13 cellular contexts compared by ENCODE assay signal in genomic region chr15:63197626-63198025, GRCh38. TPM values are rescaled to one million over a fixed set of nuclear protein-coding genes. Genes with fewer than 3 reads are reported as not detected.
DNase-seq lines count a peak whose midpoint lies in the region; ATAC-seq, FAIRE-seq and TF ChIP-seq lines count a peak whose summit lies in the region.
"Had no signal": no experiment of that assay in that cellular context is flagged by ENCODE, and none has a peak within 500 bp of the region (broad histone marks: within the 10 kb centered on the region; RNA-seq: fewer than 3 reads in every experiment).

No MANE protein-coding gene starts in this region.

- no peak overlapping the region for H3K27ac ChIP-seq in aorta (ENCODE audit: low read depth in 1 of 2, low read length in 2 of 2)
- H3K27ac ChIP-seq: body of pancreas had no signal

- peaks cover 35% of the 10 kb centered on the region for H3K36me3 Mint-ChIP-seq in activated naive CD4-positive, alpha-beta T cell treated with anti-CD3 and anti-CD28 coated beads, Interleukin-2, amount 50 U/mL, for 24 hours
- no peaks in the 10 kb centered on the region; the same call in 1 of the 2 replicates for H3K36me3 Mint-ChIP-seq in WTC11
- peaks cover 0 to 7% (median 3%) of the 10 kb centered on the region in 3 donors for H3K36me3 Mint-ChIP-seq in immature natural killer cell
- H3K36me3 Mint-ChIP-seq in activated T-helper 1 cell treated with anti-CD3 and anti-CD28 coated beads, Interleukin-12 subunit alpha, Interleukin-12 subunit beta, Interleukin-2, Interleukin-4 antibody, amounts not matched to agents 30 ng/mL and 10 ng/mL and 1 ng/mL, durations not matched to agents 14 hours and 24 hours and 36 hours (ENCODE audit: low read depth) = peaks cover 45% of the 10 kb centered on the region

- H3K27me3 Mint-ChIP-seq in activated naive CD4-positive, alpha-beta T cell treated with anti-CD3 and anti-CD28 coated beads, Interleukin-2, amount 50 U/mL, for 24 hours = no peaks in the 10 kb centered on the region
- H3K27me3 Mint-ChIP-seq in WTC11 (ENCODE audit: low read depth) (no peaks in the 10 kb centered on the region), immature natural killer cell (ENCODE audit: low read depth in 3 of 3) (peaks cover 2 to 9% (median 9%) of the 10 kb centered on the region in 3 donors)
- no peaks in the 10 kb centered on the region for H3K27me3 Mint-ChIP-seq in activated T-helper 1 cell treated with anti-CD3 and anti-CD28 coated beads, Interleukin-12 subunit alpha, Interleukin-12 subunit beta, Interleukin-2, Interleukin-4 antibody, amounts not matched to agents 30 ng/mL and 10 ng/mL and 1 ng/mL, durations not matched to agents 14 hours and 24 hours and 36 hours (ENCODE audit: insufficient read depth)

- H3K4me3 Mint-ChIP-seq in activated naive CD4-positive, alpha-beta T cell treated with anti-CD3 and anti-CD28 coated beads, Interleukin-2, amount 50 U/mL, for 24 hours = peak overlapping the region; percentile 76
- H3K4me3 Mint-ChIP-seq in WTC11 (no peak overlapping the region), immature natural killer cell (peak overlapping the region in 2 of 5 donors; percentile 40 to 52)
- H3K4me3 Mint-ChIP-seq in activated T-helper 1 cell treated with anti-CD3 and anti-CD28 coated beads, Interleukin-12 subunit alpha, Interleukin-12 subunit beta, Interleukin-2, Interleukin-4 antibody, amounts not matched to agents 30 ng/mL and 10 ng/mL and 1 ng/mL, durations not matched to agents 14 hours and 24 hours and 36 hours = no peak overlapping the region
- H3K4me3 Mint-ChIP-seq: T-helper 1 cell treated with Interleukin-12 subunit alpha and Interleukin-12 subunit beta and Interleukin-4 antibody, amounts not matched to agents 30 μg/mL and 1 μg/mL, for 36 hours had no signal

- H3K4me1 Mint-ChIP-seq in activated naive CD4-positive, alpha-beta T cell treated with anti-CD3 and anti-CD28 coated beads, Interleukin-2, amount 50 U/mL, for 24 hours = peaks cover 87% of the 10 kb centered on the region
- H3K4me1 Mint-ChIP-seq in WTC11 (peaks cover 62% of the 10 kb centered on the region), immature natural killer cell (peaks cover 97 to 100% of the 10 kb centered on the region in 2 donors)
- H3K4me1 Mint-ChIP-seq in activated T-helper 1 cell treated with anti-CD3 and anti-CD28 coated beads, Interleukin-12 subunit alpha, Interleukin-12 subunit beta, Interleukin-2, Interleukin-4 antibody, amounts not matched to agents 30 ng/mL and 10 ng/mL and 1 ng/mL, durations not matched to agents 14 hours and 24 hours and 36 hours (ENCODE audit: low read depth) = peaks cover 76% of the 10 kb centered on the region

- H3K4me1 ChIP-seq in aorta (ENCODE audit: control insufficient read depth in 1 of 2, insufficient read depth in 2 of 2, low read length in 2 of 2) = no peaks in the 10 kb centered on the region

- no peaks in the 10 kb centered on the region for H3K9me3 Mint-ChIP-seq in activated naive CD4-positive, alpha-beta T cell treated with anti-CD3 and anti-CD28 coated beads, Interleukin-2, amount 50 U/mL, for 24 hours
- H3K9me3 Mint-ChIP-seq in WTC11 = no peaks in the 10 kb centered on the region
- no peaks in the 10 kb centered on the region for H3K9me3 Mint-ChIP-seq in immature natural killer cell
- no peaks in the 10 kb centered on the region for H3K9me3 Mint-ChIP-seq in activated T-helper 1 cell treated with anti-CD3 and anti-CD28 coated beads, Interleukin-12 subunit alpha, Interleukin-12 subunit beta, Interleukin-2, Interleukin-4 antibody, amounts not matched to agents 30 ng/mL and 10 ng/mL and 1 ng/mL, durations not matched to agents 14 hours and 24 hours and 36 hours
- H3K9me3 Mint-ChIP-seq: T-helper 1 cell treated with Interleukin-12 subunit alpha and Interleukin-12 subunit beta and Interleukin-4 antibody, amounts not matched to agents 30 μg/mL and 1 μg/mL, for 36 hours had no signal

- POLR2A ChIA-PET in WTC11 (lab: Charles Lee) = interaction anchor here (0.7 kb wide), 1 partner anchor 135 kb away, joined by 4 read pairs; no protein-coding TSS in a partner anchor

- CTCF ChIA-PET in WTC11 (lab: Charles Lee) = interaction anchor here (0.9 to 1.2 kb wide), 2 partner anchors 13 to 150 kb away, joined by 3 to 5 read pairs; no protein-coding TSS in a partner anchor

- H3K9me3 ChIP-seq in aorta (ENCODE audit: control insufficient read depth, low read length) = no peaks in the 10 kb centered on the region
- H3K9me3 ChIP-seq: body of pancreas had no signal

- no peak for DNase-seq in activated naive CD4-positive, alpha-beta T cell treated with Interleukin-2 at 50 U/mL for 16 hours
- DNase-seq in WTC11 (ENCODE audit: low spot score) = no peak
- no peak for DNase-seq in immature natural killer cell
- no peak for DNase-seq in activated T-helper 1 cell treated with anti-CD3 and anti-CD28 coated beads, Interleukin-12 subunit alpha, Interleukin-12 subunit beta, Interleukin-2, Interleukin-4 antibody, amounts not matched to agents 30 ng/mL and 10 ng/mL and 1 ng/mL, durations not matched to agents 14 hours and 24 hours and 36 hours (ENCODE audit: low spot score)
- no peak for DNase-seq in aorta
- DNase-seq in GM19239 (ENCODE audit: insufficient read length, low spot score) = no peak
- DNase-seq: body of pancreas; midbrain; SIG-M5; stimulated activated CD4-positive, alpha-beta T cell treated with anti-CD3 and anti-CD28 coated beads, Interleukin-4, amount 100 ng/mL, for 4 hours had no signal

- no peak for FAIRE-seq in GM19239 (lab: Jason Lieb, UNC)
- FAIRE-seq: HTR-8/SVneo had no signal

- peaks cover 0 to 1% of the 10 kb centered on the region in 2 donors for H3K36me3 ChIP-seq in aorta (ENCODE audit: control insufficient read depth in 1 of 2, insufficient read depth in 2 of 2, low read length in 1 of 2)

- H3K27ac Mint-ChIP-seq in activated naive CD4-positive, alpha-beta T cell treated with anti-CD3 and anti-CD28 coated beads, Interleukin-2, amount 50 U/mL, for 24 hours = peak overlapping the region; percentile 89
- peak overlapping the region; percentile 95 for H3K27ac Mint-ChIP-seq in WTC11
- H3K27ac Mint-ChIP-seq in immature natural killer cell = peak overlapping the region; percentile 81 to 98 (median 84)
- H3K27ac Mint-ChIP-seq in activated T-helper 1 cell treated with anti-CD3 and anti-CD28 coated beads, Interleukin-12 subunit alpha, Interleukin-12 subunit beta, Interleukin-2, Interleukin-4 antibody, amounts not matched to agents 30 ng/mL and 10 ng/mL and 1 ng/mL, durations not matched to agents 14 hours and 24 hours and 36 hours = no peak overlapping the region
- H3K27ac Mint-ChIP-seq: T-helper 1 cell treated with Interleukin-12 subunit alpha and Interleukin-12 subunit beta and Interleukin-4 antibody, amounts not matched to agents 30 μg/mL and 1 μg/mL, for 36 hours had no signal

- no peak for ATAC-seq in WTC11
- ATAC-seq in aorta (ENCODE audit: low FRiP score) = no peak
- ATAC-seq: body of pancreas had no signal

- no peak overlapping the region for H3K4me3 ChIP-seq in aorta (ENCODE audit: low read length in 2 of 2)
- H3K4me3 ChIP-seq: body of pancreas had no signal

- intact Hi-C loops in activated T-helper 1 cell treated with anti-CD3 and anti-CD28 coated beads, Interleukin-12 subunit alpha, Interleukin-12 subunit beta, Interleukin-2, Interleukin-4 antibody, amounts not matched to agents 30 ng/mL and 10 ng/mL and 1 ng/mL, durations not matched to agents 14 hours and 24 hours and 36 hours (cut with micrococcal nuclease) = loop anchor here (10.0 kb wide), 1 partner anchor 1047 kb away; no protein-coding TSS in a partner anchor
- intact Hi-C loops in aorta (cut with DNase I) = no loop called here

- no peaks in the 10 kb centered on the region for H3K27me3 ChIP-seq in aorta (ENCODE audit: control insufficient read depth in 1 of 2, insufficient read depth in 2 of 2, low read length in 1 of 2)
- H3K27me3 ChIP-seq: body of pancreas had no signal

- TF ChIP-seq CTCF in WTC11 (IDR thresholded peaks at IDR 0.05) = no peak

- WGBS in aorta, 2 donors = 97% methylated on average over 1 of the region's 1 CpG

TF ChIP-seq in WTC11, 78 proteins besides CTCF, POLR2A, EP300 and RAD21 (continues in another document):
- no peak for TF ChIP-seq NFATC4 (CRISPR knock-in tag; IDR thresholded peaks at IDR 0.05)

RNA-seq across cellular contexts. Expression of gene RAB8B, which starts 8.2 kb away (rescaled TPM):
- 30.5 to 34.6 TPM (median 32.5 TPM) in 3 replicates for total RNA-seq in WTC11 (2021)
- 100 to 1,000 TPM in 1 of 3 donors, 10 to 100 TPM in 2; 64.6 to 123 (median 79.7) TPM for polyA plus RNA-seq in immature natural killer cell
- 135 and 149 TPM in 2 replicates for total RNA-seq in activated T-helper 1 cell treated with anti-CD3 and anti-CD28 coated beads, Interleukin-12 subunit alpha, Interleukin-12 subunit beta, Interleukin-2, Interleukin-4 antibody, amounts not matched to agents 30 ng/mL and 10 ng/mL and 1 ng/mL, durations not matched to agents 14 hours and 24 hours and 36 hours
- total RNA-seq in aorta = 10 to 100 TPM; 40.6 to 47.9 TPM
- 10 to 100 TPM; 14.8 to 18.7 TPM for polyA plus RNA-seq in aorta

RNA-seq across cellular contexts. Expression of gene RPS27L, which starts 40.3 kb away (rescaled TPM):
- total RNA-seq in WTC11 (2021) (133 to 159 TPM (median 155 TPM) in 3 replicates), aorta (100 to 1,000 TPM; 150 to 179 TPM)
- polyA plus RNA-seq in immature natural killer cell (100 to 1,000 TPM; 135 to 198 (median 154) TPM), aorta (100 to 1,000 TPM; 367 to 767 TPM)
- total RNA-seq in activated T-helper 1 cell treated with anti-CD3 and anti-CD28 coated beads, Interleukin-12 subunit alpha, Interleukin-12 subunit beta, Interleukin-2, Interleukin-4 antibody, amounts not matched to agents 30 ng/mL and 10 ng/mL and 1 ng/mL, durations not matched to agents 14 hours and 24 hours and 36 hours = 163 and 164 TPM in 2 replicates
